20 cellular contexts compared by ENCODE assay signal in the genomic region with DNA sequence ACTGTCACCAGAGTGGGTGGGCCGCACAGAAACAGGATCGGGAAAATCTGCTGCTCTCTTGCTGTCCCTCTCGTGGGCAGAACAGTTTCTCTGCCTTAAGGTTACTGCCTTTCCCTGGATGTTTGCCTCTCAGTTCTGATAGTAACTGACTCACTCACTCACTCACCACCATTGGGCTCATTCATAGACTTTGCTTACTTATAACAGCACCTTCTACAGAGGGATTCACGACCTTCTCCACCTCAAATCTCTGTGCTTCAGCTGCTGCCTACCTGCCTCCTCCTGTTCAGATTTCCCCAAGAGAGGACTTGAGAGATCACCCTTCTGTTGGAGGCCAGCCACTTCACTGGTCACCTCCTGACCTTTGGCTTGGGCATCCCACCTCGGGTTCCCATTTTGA.
"Had no signal": no experiment of that assay in that cellular context is flagged by ENCODE, and none has a peak within 500 bp of the region (broad histone marks: within the 10 kb centered on the region; RNA-seq: fewer than 3 reads in every experiment).

No MANE protein-coding gene starts in this region.

- H3K9me3 Mint-ChIP-seq: activated naive CD4-positive, alpha-beta T cell treated with anti-CD3 and anti-CD28 coated beads for 36 hours; activated T-helper 2 cell treated with anti-CD3 and anti-CD28 coated beads, Interferon-gamma antibody, Interleukin-2, Interleukin-4, amounts not matched to agents 10 μg/mL and 5 μg/mL and 100 μg/mL, durations not matched to agents 14 hours and 24 hours and 36 hours; dendritic cell treated with granulocyte-macrophage colony-stimulating factor and Interleukin-4, amounts not matched to agents 40 ng/mL and 50 ng/mL, for 4 days had no signal

- H3K4me3 Mint-ChIP-seq: activated CD4-positive, alpha-beta T cell treated with anti-CD3 and anti-CD28 coated beads, Interleukin-2, amount 10 ng/mL, durations not matched to agents 24 days and 14 days; activated naive CD4-positive, alpha-beta T cell treated with anti-CD3 and anti-CD28 coated beads for 36 hours; dendritic cell treated with granulocyte-macrophage colony-stimulating factor and Interleukin-4, amounts not matched to agents 40 ng/mL and 50 ng/mL, for 4 days; naive thymus-derived CD4-positive, alpha-beta T cell; T-helper 1 cell treated with Interleukin-12 subunit alpha and Interleukin-12 subunit beta and Interleukin-4 antibody, amounts not matched to agents 30 μg/mL and 1 μg/mL, for 36 hours had no signal

- H3K4me1 Mint-ChIP-seq: naive thymus-derived CD4-positive, alpha-beta T cell had no signal

- H3K9me3 ChIP-seq: adrenal gland, neutrophil, pancreas, sigmoid colon, SJSA1, spleen, tibial nerve, uterus had no signal

- H3K4me3 ChIP-seq: adrenal gland, pancreas, sigmoid colon, SJSA1, spleen, tibial nerve, uterus had no signal

- H3K36me3 ChIP-seq: adrenal gland, neutrophil, pancreas, sigmoid colon, SJSA1, spleen, tibial nerve, uterus had no signal

- H3K27me3 ChIP-seq: adrenal gland, neutrophil, pancreas, sigmoid colon, SJSA1, spleen, tibial nerve, uterus had no signal

- H3K36me3 Mint-ChIP-seq: naive thymus-derived CD4-positive, alpha-beta T cell had no signal

- H3K27ac ChIP-seq: adrenal gland, neutrophil, pancreas, sigmoid colon, SJSA1, spleen, tibial nerve, uterus, VCaP had no signal

- H3K27me3 Mint-ChIP-seq: naive thymus-derived CD4-positive, alpha-beta T cell had no signal

- H3K4me1 ChIP-seq: adrenal gland, pancreas, sigmoid colon, SJSA1, spleen, tibial nerve, uterus had no signal

- DNase-seq: activated CD4-positive, alpha-beta T cell treated with anti-CD3 and anti-CD28 coated beads, Interleukin-2, amount 10 ng/mL, durations not matched to agents 24 days and 14 days; activated naive CD4-positive, alpha-beta T cell treated with anti-CD3 and anti-CD28 coated beads for 36 hours; adrenal gland; effector CD8-positive, alpha-beta T cell; left cardiac atrium; naive thymus-derived CD4-positive, alpha-beta T cell; pancreas; sigmoid colon; spleen; stimulated activated CD4-positive, alpha-beta T cell treated with anti-CD3 and anti-CD28 coated beads, Interleukin-4, amount 100 ng/mL, for 4 hours; stimulated activated naive CD4-positive, alpha-beta T cell; uterus had no signal

- ATAC-seq: esophagus mucosa; left cardiac atrium; naive thymus-derived CD4-positive, alpha-beta T cell; pancreas had no signal

- H3K27ac Mint-ChIP-seq: activated CD4-positive, alpha-beta T cell treated with anti-CD3 and anti-CD28 coated beads, Interleukin-2, amount 10 ng/mL, durations not matched to agents 24 days and 14 days; activated naive CD4-positive, alpha-beta T cell treated with anti-CD3 and anti-CD28 coated beads for 36 hours; activated T-helper 2 cell treated with anti-CD3 and anti-CD28 coated beads, Interferon-gamma antibody, Interleukin-2, Interleukin-4, amounts not matched to agents 10 μg/mL and 5 μg/mL and 100 μg/mL, durations not matched to agents 14 hours and 24 hours and 36 hours; dendritic cell treated with granulocyte-macrophage colony-stimulating factor and Interleukin-4, amounts not matched to agents 40 ng/mL and 50 ng/mL, for 4 days; naive thymus-derived CD4-positive, alpha-beta T cell; T-helper 1 cell treated with Interleukin-12 subunit alpha and Interleukin-12 subunit beta and Interleukin-4 antibody, amounts not matched to agents 30 μg/mL and 1 μg/mL, for 36 hours had no signal
